Comparison of ENCODE assay signal across 11 cellular contexts in the genomic region with DNA sequence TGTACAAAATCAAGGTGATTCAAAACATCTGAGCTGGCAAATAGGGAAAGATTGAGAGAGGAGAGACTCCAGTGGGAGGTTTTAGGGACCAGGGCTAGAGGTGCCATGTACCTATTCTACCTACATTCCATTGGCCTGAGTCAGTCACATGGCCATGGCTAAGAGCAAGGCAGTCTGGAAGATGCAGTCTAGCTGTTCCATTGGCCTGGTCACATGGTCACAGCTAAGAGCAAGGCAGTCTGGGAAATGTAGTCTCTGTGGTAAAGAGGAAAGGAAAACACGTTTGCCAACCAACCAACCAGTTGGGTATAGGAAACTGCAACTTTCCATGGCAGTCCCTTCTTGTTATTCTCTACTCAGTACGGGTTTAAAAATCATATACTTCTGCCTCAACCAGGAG.
DNase-seq lines count a peak whose midpoint lies in the region; TF ChIP-seq lines count a peak whose summit lies in the region.
"Had no signal": no experiment of that assay in that cellular context is flagged by ENCODE, and none has a peak within 500 bp of the region (broad histone marks: within the 10 kb centered on the region; RNA-seq: fewer than 3 reads in every experiment).

No MANE protein-coding gene starts in this region.

- H3K79me2 ChIP-seq in OCI-LY7 (ENCODE audit: insufficient read depth, low read depth, low read length), result no peaks in the 10 kb centered on the region

- intact Hi-C loops in OCI-LY7 (cut with micrococcal nuclease; ENCODE audit: unreplicated experiment), result no loop called here

- no peaks in the 10 kb centered on the region for H4K20me1 ChIP-seq in OCI-LY7 (ENCODE audit: insufficient read depth, low read length)

- peaks cover 3% of the 10 kb centered on the region for H3K4me1 Mint-ChIP-seq in type B pancreatic cell (ENCODE audit: unreplicated experiment)

- POLR2A ChIA-PET in OCI-LY7 (lab: Charles Lee) (no interaction called here), GM10248 (lab: Yijun Ruan, JAX) (no interaction called here)

- no peaks in the 10 kb centered on the region for H3K9me2 ChIP-seq in OCI-LY7 (ENCODE audit: insufficient read depth, low read length)

- H3K9me3 ChIP-seq in BE2C, result no peaks in the 10 kb centered on the region
- no peaks in the 10 kb centered on the region for H3K9me3 ChIP-seq in OCI-LY7 (ENCODE audit: low read length)

- no peaks in the 10 kb centered on the region for H3K27me3 ChIP-seq in BE2C

- H3K27me3 Mint-ChIP-seq in type B pancreatic cell, result no peaks in the 10 kb centered on the region

- DNase-seq in BE2C (peak; percentile 38), GM12864 (ENCODE audit: low read depth) (peak; percentile 12), OCI-LY7 (ENCODE audit: low spot score) (peak; percentile 40), germinal center (ENCODE audit: low spot score) (peak; percentile 18), type B pancreatic cell (ENCODE audit: extremely low spot score, unreplicated experiment) (no peak), GM10248 (ENCODE audit: extremely low spot score) (no peak), NCI-H510A (lab: John Stamatoyannopoulos, UW) (no peak), SKM-1 treated with dmso at 0.1 percent for 144 hours (lab: John Stamatoyannopoulos, UW; ENCODE audit: unreplicated experiment) (no peak)
- DNase-seq: NCI-H1436; stimulated activated CD4-positive, alpha-beta T cell treated with anti-CD3 and anti-CD28 coated beads, Interleukin-1b, Interleukin-23, amount 100 ng/mL, for 48 hours had no signal

- H3K9me3 Mint-ChIP-seq in type B pancreatic cell, result peaks cover 5% of the 10 kb centered on the region

- H3K4me3 Mint-ChIP-seq in type B pancreatic cell, result no peak overlapping the region

- H3K27ac Mint-ChIP-seq in type B pancreatic cell, result no peak overlapping the region

- no peak overlapping the region for H3K4me2 ChIP-seq in OCI-LY7 (ENCODE audit: low read length)

- H3K4me1 ChIP-seq in BE2C, result no peaks in the 10 kb centered on the region
- no peaks in the 10 kb centered on the region for H3K4me1 ChIP-seq in OCI-LY7 (ENCODE audit: insufficient read depth, low read length, poor library complexity, severe bottlenecking)

- no peak overlapping the region for H2AFZ ChIP-seq in OCI-LY7 (ENCODE audit: low read length)

- CTCF ChIA-PET in OCI-LY7 (lab: Charles Lee; ENCODE audit: unreplicated experiment) (no interaction called here), GM10248 (lab: Yijun Ruan, JAX) (no interaction called here)

- H3K4me3 ChIP-seq in BE2C (ENCODE audit: low read depth, low read length), result no peak overlapping the region
- H3K4me3 ChIP-seq in GM12864 (ENCODE audit: low read depth, low read length), result no peak overlapping the region
- no peak overlapping the region for H3K4me3 ChIP-seq in OCI-LY7 (ENCODE audit: low read depth, low read length, poor library complexity, severe bottlenecking)

- TF ChIP-seq CTCF in BE2C (IDR thresholded peaks at IDR 0.05; ENCODE audit: low read depth, low read length), result no peak
- no peak for TF ChIP-seq CTCF in GM12864 (IDR thresholded peaks at IDR 0.05; ENCODE audit: low read depth, low read length, missing control alignments)
- TF ChIP-seq CTCF in OCI-LY7 (conservative IDR thresholded peaks at IDR 0.05; ENCODE audit: low read length), result no peak
- TF ChIP-seq CTCF in type B pancreatic cell (conservative IDR thresholded peaks at IDR 0.05), result no peak
- TF ChIP-seq CTCF in GM10248 (IDR thresholded peaks at IDR 0.05; ENCODE audit: control extremely low read depth, extremely low read depth, low read depth, missing control alignments), result no peak

- BruUV-seq in OCI-LY7 (replicated peaks; lab: Mats Ljungman, UMichigan), result no TSS peak

- no peaks in the 10 kb centered on the region for H3K36me3 Mint-ChIP-seq in type B pancreatic cell

- H3K27ac ChIP-seq in OCI-LY7 (ENCODE audit: low read depth, low read length, poor library complexity, severe bottlenecking), result no peak overlapping the region
- H3K27ac ChIP-seq: C4-2B had no signal

- H3K36me3 ChIP-seq in BE2C (no peaks in the 10 kb centered on the region), OCI-LY7 (ENCODE audit: insufficient read depth, low read length) (no peaks in the 10 kb centered on the region)

Comparison
In these comparisons a context has a peak if more than half of its experiments do, and no peak if none do; other contexts are left out.
1. DNase-seq: peak in BE2C (single experiment), GM12864 (single experiment), OCI-LY7 (single experiment) and germinal center (single experiment); none in type B pancreatic cell (single experiment), GM10248 (single experiment), NCI-H510A (single experiment) and SKM-1 treated with dmso at 0.1 percent for 144 hours (single experiment).